Comparison of ENCODE assay signal across 24 cellular contexts in genomic region chr14:60768602-60769001, GRCh38. TPM values are rescaled to one million over a fixed set of nuclear protein-coding genes. Genes with fewer than 3 reads are reported as not detected.
DNase-seq lines count a peak whose midpoint lies in the region; ATAC-seq, FAIRE-seq and TF ChIP-seq lines count a peak whose summit lies in the region.
"Had no signal": no experiment of that assay in that cellular context is flagged by ENCODE, and none has a peak within 500 bp of the region (broad histone marks: within the 10 kb centered on the region; RNA-seq: fewer than 3 reads in every experiment).

No MANE protein-coding gene starts in this region.

- no peaks in the 10 kb centered on the region for H3K27me3 ChIP-seq in bronchial epithelial cell (ENCODE audit: control insufficient read depth, insufficient read depth, low read length)
- H3K27me3 ChIP-seq in keratinocyte (ENCODE audit: control insufficient read depth, extremely low read depth, insufficient read depth, low read length): no peaks in the 10 kb centered on the region

- dilution Hi-C loops in keratinocyte (cut with MboI; ENCODE audit: extremely low pct_ligation_motif_present, low sequenced_read_pairs): no loop called here

- DNase-seq in EL (peak; percentile 13), HTR-8/SVneo (ENCODE audit: insufficient read length, low spot score) (no peak), bronchial epithelial cell (ENCODE audit: low read depth) (peak; percentile 26), keratinocyte (ENCODE audit: low read depth, low spot score) (no peak), Ammon's horn (ENCODE audit: low spot score) (no peak), occipital lobe (lab: John Stamatoyannopoulos, UW) (no peak)
- DNase-seq: 8988T, ACHN, GDM1, H9, Karpas-422, NCI-H1092 treated with DMSO at 0.1 percent for 48 hours, NCI-H1436 treated with DMSO at 0.1 percent for 48 hours, NCI-H187 treated with DMSO at 0.1 percent for 48 hours, NCI-H446, NCI-H524 treated with DMSO at 0.1 percent for 48 hours, NCI-H774, PC-9, RPMI8226, SHP77, T-cell had no signal

- no peak for TF ChIP-seq CTCF in bronchial epithelial cell (IDR thresholded peaks at IDR 0.05; ENCODE audit: insufficient read depth, low read length, severe bottlenecking)
- no peak for TF ChIP-seq CTCF in keratinocyte (optimal IDR thresholded peaks at IDR 0.05 in 1 of 3, IDR thresholded peaks at IDR 0.05 in 1 of 3, conservative IDR thresholded peaks at IDR 0.05 in 1 of 3; ENCODE audit: extremely low read depth in 1 of 3, insufficient read depth in 2 of 3, low read length in 3 of 3)

- H3K79me2 ChIP-seq in keratinocyte (ENCODE audit: control insufficient read depth, insufficient read depth, low read length): peaks cover 61% of the 10 kb centered on the region

- ATAC-seq in GM21367 (IDR thresholded peaks at IDR 0.05; ENCODE audit: unreplicated experiment) (no peak), GM21526 (IDR thresholded peaks at IDR 0.05; ENCODE audit: low FRiP score, unreplicated experiment) (no peak)
- ATAC-seq: T-cell had no signal

- H3K9me3 ChIP-seq in keratinocyte (ENCODE audit: control insufficient read depth, low read depth, low read length): no peaks in the 10 kb centered on the region

- H3K36me3 ChIP-seq in bronchial epithelial cell (ENCODE audit: control insufficient read depth, insufficient read depth, low read length) (no peaks in the 10 kb centered on the region), keratinocyte (ENCODE audit: control insufficient read depth in 2 of 2, extremely low read depth in 1 of 2, insufficient read depth in 2 of 2, low read length in 2 of 2) (no peaks in the 10 kb centered on the region)

- no peaks in the 10 kb centered on the region for H3K9me1 ChIP-seq in keratinocyte (ENCODE audit: control insufficient read depth, extremely low read depth, insufficient read depth, low read length)

- FAIRE-seq in HTR-8/SVneo (lab: Jason Lieb, UNC) (peak; percentile 89), bronchial epithelial cell (lab: Jason Lieb, UNC) (no peak), keratinocyte (lab: Jason Lieb, UNC) (peak; percentile 60)
- FAIRE-seq: GM12891 had no signal

- H4K20me1 ChIP-seq in keratinocyte (ENCODE audit: control insufficient read depth, extremely low read depth, insufficient read depth, low read length): no peaks in the 10 kb centered on the region

- H3K9ac ChIP-seq in keratinocyte (ENCODE audit: control insufficient read depth, extremely low read depth, insufficient read depth, low read length): no peak overlapping the region

- no peak overlapping the region for H2AFZ ChIP-seq in keratinocyte (ENCODE audit: control insufficient read depth, low read length)
- H2AFZ ChIP-seq: PC-9 had no signal

- H3K4me3 ChIP-seq in bronchial epithelial cell (ENCODE audit: low read depth, low read length) (no peak overlapping the region), keratinocyte (ENCODE audit: control insufficient read depth in 2 of 3, extremely low read depth in 1 of 3, insufficient read depth in 2 of 3, low read depth in 1 of 3, low read length in 3 of 3) (no peak overlapping the region)
- H3K4me3 ChIP-seq: PC-9 had no signal

- no peak overlapping the region for H3K4me2 ChIP-seq in keratinocyte (ENCODE audit: control insufficient read depth, extremely low read depth, insufficient read depth, low read depth, low read length)
- H3K4me2 ChIP-seq: PC-9 had no signal

- no peak overlapping the region for H3K27ac ChIP-seq in keratinocyte (ENCODE audit: control insufficient read depth, insufficient read depth, low read length)
- H3K27ac ChIP-seq: PC-9 had no signal

- peaks cover 9% of the 10 kb centered on the region for H3K4me1 ChIP-seq in keratinocyte (ENCODE audit: control insufficient read depth, extremely low read depth, insufficient read depth, low read length)

RNA-seq across cellular contexts. Expression of gene MNAT1, which starts 34.0 kb away (rescaled TPM):
- total RNA-seq in bronchial epithelial cell: 40.3 and 59.9 TPM in 2 replicates
- polyA plus RNA-seq in keratinocyte: 52.1 to 79.5 TPM (median 63.9 TPM) in 3 replicates
- 123 TPM for polyA plus RNA-seq in keratinocyte (2011; ENCODE audit: low read depth)
- polyA plus RNA-seq in keratinocyte (2011; cell fraction: cytosol; rRNA removed): 56.5 and 109 TPM in 2 replicates
- 52.4 and 61.8 TPM in 2 replicates for polyA plus RNA-seq in keratinocyte (2011; cell fraction: nucleus; rRNA removed)
- 39.6 and 52.1 TPM in 2 replicates for polyA plus RNA-seq in keratinocyte (2012; ENCODE audit: low replicate concordance)
- polyA minus RNA-seq in keratinocyte: 18.1 to 50.0 TPM (median 23.2 TPM) in 3 replicates
- polyA minus RNA-seq in keratinocyte (2011; cell fraction: cytosol; rRNA and poly(A)+ RNA removed): 41.1 TPM
- 28.0 and 57.9 TPM in 2 replicates for polyA minus RNA-seq in keratinocyte (2011; cell fraction: nucleus; rRNA and poly(A)+ RNA removed)
- 91.9 TPM for total RNA-seq in occipital lobe

RNA-seq across cellular contexts. Expression of gene SIX4, which starts 44.5 kb away (rescaled TPM):
- 4.7 and 5.8 TPM in 2 replicates for total RNA-seq in bronchial epithelial cell
- 2.5 to 4.5 TPM (median 4.0 TPM) in 3 replicates for polyA plus RNA-seq in keratinocyte
- 0.80 TPM for polyA plus RNA-seq in keratinocyte (2011; ENCODE audit: low read depth)
- 1.6 and 2.5 TPM in 2 replicates for polyA plus RNA-seq in keratinocyte (2011; cell fraction: cytosol; rRNA removed)
- polyA plus RNA-seq in keratinocyte (2011; cell fraction: nucleus; rRNA removed): 3.3 and 3.4 TPM in 2 replicates
- 1.1 and 3.0 TPM in 2 replicates for polyA plus RNA-seq in keratinocyte (2012; ENCODE audit: low replicate concordance)
- polyA minus RNA-seq in keratinocyte: 4.7 to 8.3 TPM (median 5.8 TPM) in 3 replicates
- polyA minus RNA-seq in keratinocyte (2011; cell fraction: cytosol; rRNA and poly(A)+ RNA removed): 3.8 TPM
- 2.5 and 4.2 TPM in 2 replicates for polyA minus RNA-seq in keratinocyte (2011; cell fraction: nucleus; rRNA and poly(A)+ RNA removed)
- 0.78 TPM for total RNA-seq in occipital lobe

Comparison
In these comparisons a context has a peak if more than half of its experiments do, and no peak if none do; other contexts are left out.
1. DNase-seq: peak in EL (single experiment) and bronchial epithelial cell (single experiment); none in HTR-8/SVneo (single experiment), keratinocyte (single experiment), Ammon's horn (single experiment) and occipital lobe (single experiment).